ENCODE assay signal across 22 cellular contexts in the genomic region with DNA sequence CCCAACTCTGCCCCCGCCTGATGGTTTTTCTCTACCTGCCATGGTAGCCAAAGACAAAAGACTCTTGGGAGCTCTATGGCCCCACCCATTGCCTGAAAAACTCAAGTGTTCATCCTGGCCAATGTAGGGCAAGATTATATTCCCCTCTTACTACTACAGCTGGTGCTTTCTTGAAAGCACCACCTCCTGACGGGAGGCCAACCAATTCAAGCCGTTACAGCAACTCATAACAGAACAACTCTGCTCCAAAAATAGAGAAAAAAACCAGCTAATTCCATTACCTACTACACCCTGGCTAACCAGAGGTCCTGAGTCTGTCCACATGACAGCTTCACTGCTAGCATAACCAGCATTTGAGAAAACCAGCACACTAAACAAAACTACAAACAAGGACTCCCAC.
"Had no signal": no experiment of that assay in that cellular context is flagged by ENCODE, and none has a peak within 500 bp of the region (broad histone marks: within the 10 kb centered on the region; RNA-seq: fewer than 3 reads in every experiment).

No MANE protein-coding gene starts in this region.

- H3K4me3 ChIP-seq: adrenal gland, colonic mucosa, esophagus squamous epithelium, gastroesophageal sphincter, heart left ventricle, sigmoid colon, smooth muscle cell, testis, uterus had no signal

- H3K27me3 ChIP-seq: adrenal gland, colonic mucosa, esophagus squamous epithelium, gastroesophageal sphincter, heart left ventricle, sigmoid colon, testis, uterus had no signal

- H3K27ac ChIP-seq: adrenal gland, colonic mucosa, esophagus squamous epithelium, gastroesophageal sphincter, heart left ventricle, sigmoid colon, testis, uterus had no signal

- DNase-seq: activated CD4-positive, alpha-beta T cell treated with anti-CD3 and anti-CD28 coated beads for 1 hour; activated CD4-positive, alpha-beta T cell treated with anti-CD3 and anti-CD28 coated beads, Interleukin-2, amount 50 U/mL, for 1 hour; activated CD8-positive, alpha-beta T cell treated with anti-CD3 and anti-CD28 coated beads, Interleukin-2, amount 10 ng/mL, durations not matched to agents 7 days and 5 days; adrenal gland; colonic mucosa; endodermal cell; esophagus squamous epithelium; heart left ventricle; islet precursor cell; left cardiac atrium; midbrain; natural killer cell; retina; sigmoid colon; stimulated activated CD4-positive, alpha-beta T cell treated with anti-CD3 and anti-CD28 coated beads, Interleukin-2, amount 100 ng/mL, for 48 hours; stimulated activated CD8-positive, alpha-beta memory T cell treated with anti-CD3 and anti-CD28 coated beads, Interleukin-4, amount 100 ng/mL, for 48 hours; stimulated activated naive CD4-positive, alpha-beta T cell; testis; trophoblast cell; uterus had no signal

- ATAC-seq: activated CD8-positive, alpha-beta T cell treated with anti-CD3 and anti-CD28 coated beads, Interleukin-2, amount 10 ng/mL, durations not matched to agents 7 days and 5 days; gastroesophageal sphincter; heart left ventricle; left cardiac atrium; natural killer cell had no signal
